29 cellular contexts compared by ENCODE assay signal in the genomic region with DNA sequence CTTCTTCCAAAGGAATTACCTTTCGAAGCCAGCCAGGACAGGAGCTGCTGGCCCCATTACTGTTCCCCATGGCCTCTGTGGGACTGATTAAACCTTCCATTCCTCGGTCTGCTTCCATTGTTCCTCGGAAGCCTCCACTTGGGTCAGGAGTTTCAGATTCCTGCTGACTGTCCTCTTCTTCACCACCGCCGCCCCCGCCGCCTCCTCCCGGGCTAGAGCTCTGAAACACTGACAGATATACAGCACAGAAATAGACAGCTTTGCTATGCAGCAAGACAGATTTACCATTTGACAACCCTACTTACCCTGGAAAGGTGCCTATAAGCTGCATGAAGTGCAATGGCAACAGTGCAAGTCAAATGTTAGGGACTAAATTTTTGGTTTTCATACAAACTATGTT. TPM values are rescaled to one million over a fixed set of nuclear protein-coding genes. Genes with fewer than 3 reads are reported as not detected.
"Had no signal": no experiment of that assay in that cellular context is flagged by ENCODE, and none has a peak within 500 bp of the region (broad histone marks: within the 10 kb centered on the region; RNA-seq: fewer than 3 reads in every experiment).

No MANE protein-coding gene starts in this region.

- ATAC-seq: activated CD4-positive, CD25-positive, alpha-beta regulatory T cell treated with anti-CD3 and anti-CD28 coated beads, Interleukin-2, amount 50 U/mL, for 24 hours; activated naive CD4-positive, alpha-beta T cell treated with anti-CD3 and anti-CD28 coated beads, Interleukin-2, amount 50 U/mL, for 72 hours; activated T-cell treated with anti-CD3 and anti-CD28 coated beads, Interleukin-2, amount 50 U/mL, for 72 hours; esophagus mucosa; T-helper 17 cell had no signal

- DNase-seq: activated B cell treated with CpG ODN at 0.5 μM for 24 hours; activated CD4-positive, alpha-beta T cell treated with anti-CD3 and anti-CD28 coated beads for 48 hours; activated CD4-positive, alpha-beta T cell treated with anti-CD3 and anti-CD28 coated beads, Interleukin-2, amount 50 U/mL, for 1 hour; activated CD4-positive, alpha-beta T cell treated with anti-CD3 and anti-CD28 coated beads, Interleukin-2, amount 50 U/mL, for 48 hours; activated gamma-delta T cell; activated naive CD4-positive, alpha-beta T cell; activated naive CD4-positive, alpha-beta T cell treated with anti-CD3 and anti-CD28 coated beads, Interleukin-2, amount 10 ng/mL, durations not matched to agents 7 days and 5 days; activated naive CD8-positive, alpha-beta T cell treated with anti-CD3 and anti-CD28 coated beads, Interleukin-2, amount 10 ng/mL, durations not matched to agents 7 days and 5 days; activated T-cell treated with anti-CD3 and anti-CD28 coated beads, Interleukin-2, amount 50 U/mL, for 72 hours; brain microvascular endothelial cell; cortex of kidney; dermis blood vessel endothelial cell; effector CD8-positive, alpha-beta T cell; foreskin fibroblast; T-helper 1 cell; T-helper 17 cell; T1000; WERI-Rb-1 had no signal

- H3K36me3 Mint-ChIP-seq: activated naive CD4-positive, alpha-beta T cell treated with anti-CD3 and anti-CD28 coated beads, Interleukin-2, amount 50 U/mL, for 72 hours had no signal

- H3K27ac Mint-ChIP-seq: activated B cell treated with CpG ODN at 0.5 μM for 24 hours; activated naive CD4-positive, alpha-beta T cell treated with anti-CD3 and anti-CD28 coated beads, Interleukin-2, amount 10 ng/mL, durations not matched to agents 7 days and 5 days; activated naive CD4-positive, alpha-beta T cell treated with anti-CD3 and anti-CD28 coated beads, Interleukin-2, amount 50 U/mL, for 72 hours; activated naive CD8-positive, alpha-beta T cell treated with anti-CD3 and anti-CD28 coated beads, Interleukin-2, amount 10 ng/mL, durations not matched to agents 7 days and 5 days; activated T-cell treated with anti-CD3 and anti-CD28 coated beads, Interleukin-2, amount 50 U/mL, for 72 hours; T-helper 17 cell; T-helper 2 cell treated with Interferon-gamma antibody and Interleukin-4, amounts not matched to agents 5 μg/mL and 100 μg/mL, for 36 hours had no signal

- H3K27ac ChIP-seq: ascending aorta, brain microvascular endothelial cell, WERI-Rb-1 had no signal

- H3K4me1 Mint-ChIP-seq: activated naive CD4-positive, alpha-beta T cell treated with anti-CD3 and anti-CD28 coated beads, Interleukin-2, amount 10 ng/mL, durations not matched to agents 7 days and 5 days; activated naive CD8-positive, alpha-beta T cell treated with anti-CD3 and anti-CD28 coated beads, Interleukin-2, amount 10 ng/mL, durations not matched to agents 7 days and 5 days; central memory CD8-positive, alpha-beta T cell; T-helper 17 cell had no signal

- H3K27me3 Mint-ChIP-seq: activated B cell treated with CpG ODN at 0.5 μM for 24 hours; activated naive CD4-positive, alpha-beta T cell treated with anti-CD3 and anti-CD28 coated beads, Interleukin-2, amount 10 ng/mL, durations not matched to agents 7 days and 5 days; activated naive CD8-positive, alpha-beta T cell treated with anti-CD3 and anti-CD28 coated beads, Interleukin-2, amount 10 ng/mL, durations not matched to agents 7 days and 5 days; central memory CD8-positive, alpha-beta T cell; T-helper 17 cell had no signal

- H3K9me3 Mint-ChIP-seq: activated B cell treated with CpG ODN at 0.5 μM for 24 hours; activated naive CD4-positive, alpha-beta T cell treated with anti-CD3 and anti-CD28 coated beads, Interleukin-2, amount 10 ng/mL, durations not matched to agents 7 days and 5 days; activated naive CD4-positive, alpha-beta T cell treated with anti-CD3 and anti-CD28 coated beads, Interleukin-2, amount 50 U/mL, for 72 hours; activated naive CD8-positive, alpha-beta T cell treated with anti-CD3 and anti-CD28 coated beads, Interleukin-2, amount 10 ng/mL, durations not matched to agents 7 days and 5 days; activated T-cell treated with anti-CD3 and anti-CD28 coated beads, Interleukin-2, amount 50 U/mL, for 72 hours; central memory CD8-positive, alpha-beta T cell; T-helper 2 cell treated with Interferon-gamma antibody and Interleukin-4, amounts not matched to agents 5 μg/mL and 100 μg/mL, for 36 hours had no signal

- H3K4me3 Mint-ChIP-seq: activated B cell treated with CpG ODN at 0.5 μM for 24 hours; activated naive CD4-positive, alpha-beta T cell treated with anti-CD3 and anti-CD28 coated beads, Interleukin-2, amount 10 ng/mL, durations not matched to agents 7 days and 5 days; activated naive CD8-positive, alpha-beta T cell treated with anti-CD3 and anti-CD28 coated beads, Interleukin-2, amount 10 ng/mL, durations not matched to agents 7 days and 5 days; activated T-cell treated with anti-CD3 and anti-CD28 coated beads, Interleukin-2, amount 50 U/mL, for 72 hours; central memory CD8-positive, alpha-beta T cell; T-helper 17 cell; T-helper 2 cell treated with Interferon-gamma antibody and Interleukin-4, amounts not matched to agents 5 μg/mL and 100 μg/mL, for 36 hours had no signal

- FAIRE-seq: bronchial epithelial cell, colon, endometrium, endothelial cell of umbilical vein, frontal cortex had no signal

RNA-seq across cellular contexts. Expression of gene ZC2HC1C, which starts 21.8 kb away (rescaled TPM):
- total RNA-seq: ascending aorta had no signal

RNA-seq across cellular contexts. Expression of gene ACYP1, which starts 27.4 kb away (rescaled TPM):
- total RNA-seq: ascending aorta had no signal
